In genomic region chr16:67936876-67937605, GRCh38 we compare ENCODE assay signal across 8 cellular contexts. TPM values are rescaled to one million over a fixed set of nuclear protein-coding genes. Genes with fewer than 3 reads are reported as not detected.
A peak's percentile ranks its signal among the peaks of the same experiment; 100 is the strongest.
DNase-seq lines count a peak whose midpoint lies in the region; ATAC-seq and TF ChIP-seq lines count a peak whose summit lies in the region.

No MANE protein-coding gene starts in this region.

- H3K4me3 ChIP-seq in astrocyte of the cerebellum (ENCODE audit: low read depth, low read length) (peak overlapping the region; percentile 77), left lung (peak overlapping the region; percentile 70 to 97)

- intact Hi-C loops in left lung (cut with DNase I) = no loop called here

- H3K36me3 ChIP-seq in left lung = peaks cover 0 to 50% of the 10 kb centered on the region in 2 donors

- TF ChIP-seq CTCF in astrocyte of the cerebellum (IDR thresholded peaks at IDR 0.05; ENCODE audit: low read depth, low read length, missing control alignments) (no peak), left lung (IDR thresholded peaks at IDR 0.05) (no peak)

- ATAC-seq in HG02623 (IDR thresholded peaks at IDR 0.05; ENCODE audit: unreplicated experiment) (peak; percentile 44), left lung (no peak)

- H3K9me3 ChIP-seq in left lung = no peaks in the 10 kb centered on the region

- in situ Hi-C loops in astrocyte of the cerebellum (cut with HindIII; ENCODE audit: low sequenced_read_pairs) = no loop called here

- H3K27me3 ChIP-seq in left lung = no peaks in the 10 kb centered on the region

- DNase-seq in NCI-H345 (lab: John Stamatoyannopoulos, UW) = peak; percentile 16
- DNase-seq in NCI-H345 treated with DMSO at 0.1 percent for 48 hours (lab: John Stamatoyannopoulos, UW; ENCODE audit: unreplicated experiment) = no peak
- DNase-seq in RKO (ENCODE audit: low spot score) = peak; percentile 27
- no peak for DNase-seq in astrocyte of the cerebellum (ENCODE audit: low read depth)
- DNase-seq in left lung = peak in 1 of 2 donors; percentile 82
- DNase-seq in stimulated activated CD8-positive, alpha-beta memory T cell treated with anti-CD3 and anti-CD28 coated beads, Interleukin-15, amount 100 ng/mL, for 1 hour (ENCODE audit: low read depth) = peak; percentile 56
- no peak for DNase-seq in iPS-NIHi7 (ENCODE audit: extremely low spot score)

- H3K27ac ChIP-seq in left lung = peak overlapping the region; percentile 91 to 97

- peaks cover 7 to 25% of the 10 kb centered on the region in 2 donors for H3K4me1 ChIP-seq in left lung

RNA-seq across cellular contexts. Expression of gene PSMB10, which starts 0.4 kb away (rescaled TPM):
- total RNA-seq in left lung = 10 to 100 TPM; 59.7 to 76.8 TPM

RNA-seq across cellular contexts. Expression of gene CTRL, which starts 5.4 kb away (rescaled TPM):
- total RNA-seq in left lung = under 1 TPM in 1 of 2 donors, not detected in 1; 0.50 TPM

RNA-seq across cellular contexts. Expression of gene LCAT, which starts 6.9 kb away (rescaled TPM):
- total RNA-seq in left lung = 10 to 100 TPM; 27.5 to 37.2 TPM

RNA-seq across cellular contexts. Expression of gene SLC12A4, which starts 31.4 kb away (rescaled TPM):
- total RNA-seq in left lung = 100 to 1,000 TPM in 1 of 2 donors, 10 to 100 TPM in 1; 99.2 to 121 TPM

RNA-seq across cellular contexts. Expression of gene DPEP3, which starts 43.3 kb away (rescaled TPM):
- under 1 TPM in 1 of 2 donors, not detected in 1; 0.60 TPM for total RNA-seq in left lung

Comparison
In these comparisons a context has a peak if more than half of its experiments do, and no peak if none do; other contexts are left out.
1. DNase-seq: peak in NCI-H345 (single experiment), RKO (single experiment) and stimulated activated CD8-positive, alpha-beta memory T cell treated with anti-CD3 and anti-CD28 coated beads, Interleukin-15, amount 100 ng/mL, for 1 hour (single experiment); none in NCI-H345 treated with DMSO at 0.1 percent for 48 hours (single experiment), astrocyte of the cerebellum (single experiment) and iPS-NIHi7 (single experiment).